In genomic region chr1:154741747-154742495, GRCh38 we compare ENCODE assay signal across 13 cellular contexts.
A peak's percentile ranks its signal among the peaks of the same experiment; 100 is the strongest.
DNase-seq lines count a peak whose midpoint lies in the region; ATAC-seq, FAIRE-seq and TF ChIP-seq lines count a peak whose summit lies in the region.
"Had no signal": no experiment of that assay in that cellular context is flagged by ENCODE, and none has a peak within 500 bp of the region (broad histone marks: within the 10 kb centered on the region; RNA-seq: fewer than 3 reads in every experiment).

No MANE protein-coding gene starts in this region.

- 0 out of 2 replicates have a peak overlapping the region, but pooled peaks have one; percentile 32 for H2AK5ac ChIP-seq in H1 (ENCODE audit: low read depth, low read length)

- H3K18ac ChIP-seq in H1 (ENCODE audit: extremely low read depth, low read length) = peak overlapping the region; percentile 71; the same call in 1 of the 2 replicates

- peaks cover 43% of the 10 kb centered on the region for H3K27me3 Mint-ChIP-seq in activated naive CD8-positive, alpha-beta T cell treated with anti-CD3 and anti-CD28 coated beads, Interleukin-2, amount 10 ng/mL, durations not matched to agents 7 days and 5 days
- H3K27me3 Mint-ChIP-seq in activated naive CD8-positive, alpha-beta T cell treated with anti-CD3 and anti-CD28 coated beads for 36 hours = peaks cover 10% of the 10 kb centered on the region

- TF ChIP-seq RAD21 in H1 (IDR thresholded peaks at IDR 0.05 in 1 of 2, conservative IDR thresholded peaks at IDR 0.05 in 1 of 2; ENCODE audit: low read depth in 2 of 2, low read length in 2 of 2) = peak; percentile 69 to 76

- CTCF ChIA-PET in H1 (lab: Charles Lee; ENCODE audit: partially characterized antibody) = interaction anchor here (0.6 to 3.9 kb wide), 40 partner anchors 8 to 370 kb away, joined by 3 to 19 read pairs (median 4); no protein-coding TSS in a partner anchor

- no peak overlapping the region for H3K23ac ChIP-seq in H1 (ENCODE audit: insufficient read length)

- TF ChIP-seq EP300 in H1 (IDR thresholded peaks at IDR 0.05; ENCODE audit: borderline replicate concordance in 1 of 2, low read depth in 2 of 2, low read length in 2 of 2) = no peak

- peaks cover 4 to 8% of the 10 kb centered on the region in 2 experiments; a peak in 3 of 4 replicates for H3K9me3 ChIP-seq in H1 (ENCODE audit: insufficient read depth in 2 of 2, low read depth in 1 of 2, low read length in 1 of 2)

- 54% methylated on average over 15 of the region's 15 CpGs; no CpG with 5 or more reads in 1 of the 2 experiments for WGBS in H1 (ENCODE audit: extremely low coverage in 1 of 2, insufficient coverage in 1 of 2, insufficient read length in 1 of 2, insufficient replicate concordance in 2 of 2, low coverage in 1 of 2, low lambda C conversion rate in 2 of 2, missing lambda C conversion rate in 1 of 2), 2 experiments

- H4K20me1 ChIP-seq in H1 (replicated peaks in 1 of 2; ENCODE audit: control insufficient read depth in 1 of 2, insufficient read depth in 2 of 2, low read length in 2 of 2) = no peaks in the 10 kb centered on the region

- no peak for ATAC-seq in activated naive CD8-positive, alpha-beta T cell treated with anti-CD3 and anti-CD28 coated beads, Interleukin-2, amount 10 ng/mL, durations not matched to agents 7 days and 5 days (ENCODE audit: low read depth)
- ATAC-seq in HG02870 (IDR thresholded peaks at IDR 0.05; ENCODE audit: unreplicated experiment) (no peak), HG02840 (IDR thresholded peaks at IDR 0.05; ENCODE audit: low FRiP score, unreplicated experiment) (no peak), HG02970 (IDR thresholded peaks at IDR 0.05; ENCODE audit: low FRiP score, unreplicated experiment) (no peak)

- H2BK15ac ChIP-seq in H1 (ENCODE audit: low read length) = peak overlapping the region; percentile 90; the same call in 1 of the 2 replicates

- H3K4me2 ChIP-seq in H1 (ENCODE audit: insufficient read depth in 1 of 2, low read depth in 2 of 2, low read length in 2 of 2) = no peak overlapping the region
- H3K4me2 ChIP-seq: PC-9 had no signal

- H3K9me3 Mint-ChIP-seq in activated naive CD8-positive, alpha-beta T cell treated with anti-CD3 and anti-CD28 coated beads, Interleukin-2, amount 10 ng/mL, durations not matched to agents 7 days and 5 days = peaks cover 3% of the 10 kb centered on the region
- H3K9me3 Mint-ChIP-seq in activated naive CD8-positive, alpha-beta T cell treated with anti-CD3 and anti-CD28 coated beads for 36 hours = no peaks in the 10 kb centered on the region

- DNase-seq in activated naive CD8-positive, alpha-beta T cell treated with anti-CD3 and anti-CD28 coated beads, Interleukin-2, amount 10 ng/mL, durations not matched to agents 7 days and 5 days = no peak
- DNase-seq in activated naive CD8-positive, alpha-beta T cell treated with anti-CD3 and anti-CD28 coated beads for 36 hours = no peak
- DNase-seq in H1 (ENCODE audit: low read depth in 1 of 2, low spot score in 2 of 2) (peak; percentile 56 to 85), iPS-NIHi7 (ENCODE audit: extremely low spot score) (peak; percentile 88), substantia nigra (lab: John Stamatoyannopoulos, UW) (no peak)
- DNase-seq: activated CD4-positive, alpha-beta T cell treated with anti-CD3 and anti-CD28 coated beads for 1 hour; activated T-cell treated with anti-CD3 and anti-CD28 coated beads, Interleukin-2, amount 50 U/mL, for 24 hours; effector CD8-positive, alpha-beta T cell; NCI-H524 treated with DMSO at 0.1 percent for 48 hours; PC-9 had no signal

- H3K23me2 ChIP-seq in H1 (ENCODE audit: low read depth, low read length) = no peaks in the 10 kb centered on the region

- H3K27me3 ChIP-seq in H1 (replicated peaks in 1 of 4; ENCODE audit: control insufficient read depth in 3 of 4, extremely low read depth in 1 of 4, insufficient read depth in 3 of 4, low read length in 3 of 4) = no peaks in the 10 kb centered on the region

- H3K4me3 Mint-ChIP-seq in activated naive CD8-positive, alpha-beta T cell treated with anti-CD3 and anti-CD28 coated beads, Interleukin-2, amount 10 ng/mL, durations not matched to agents 7 days and 5 days = no peak overlapping the region
- H3K4me3 Mint-ChIP-seq in activated naive CD8-positive, alpha-beta T cell treated with anti-CD3 and anti-CD28 coated beads for 36 hours = no peak overlapping the region
- H3K4me3 Mint-ChIP-seq: activated T-cell treated with anti-CD3 and anti-CD28 coated beads, Interleukin-2, amount 50 U/mL, for 24 hours had no signal

- H4K5ac ChIP-seq in H1 (ENCODE audit: insufficient read length, low read depth, low read length) = no peak overlapping the region

- H3K27ac ChIP-seq in H1 (ENCODE audit: low read depth, low read length) (no peak overlapping the region), substantia nigra (ENCODE audit: low read depth, low read length, poor library complexity, severe bottlenecking) (no peak overlapping the region)
- H3K27ac ChIP-seq: PC-9 had no signal

- POLR2A ChIA-PET in activated naive CD8-positive, alpha-beta T cell treated with anti-CD3 and anti-CD28 coated beads, Interleukin-2, amount 10 ng/mL, durations not matched to agents 7 days and 5 days (lab: Charles Lee) = no interaction called here
- POLR2A ChIA-PET in H1 (lab: Charles Lee; ENCODE audit: partially characterized antibody) = interaction anchor here (0.5 to 1.5 kb wide), 4 partner anchors 9 to 263 kb away, joined by 3 to 6 read pairs (median 4); no protein-coding TSS in a partner anchor

- no peak overlapping the region for H3K14ac ChIP-seq in H1 (ENCODE audit: insufficient read length)

- H2BK120ac ChIP-seq in H1 (replicated peaks; ENCODE audit: low read depth, low read length) = no peak overlapping the region

- no peak overlapping the region for H2BK5ac ChIP-seq in H1 (ENCODE audit: low read depth, low read length)

- no peak for TF ChIP-seq POLR2A in H1 (IDR thresholded peaks at IDR 0.05; ENCODE audit: control extremely low read depth in 1 of 2, low read depth in 2 of 2, low read length in 2 of 2)

- H2BK12ac ChIP-seq in H1 (ENCODE audit: low read depth, low read length) = no peak overlapping the region

- no peaks in the 10 kb centered on the region for H3K79me1 ChIP-seq in H1 (ENCODE audit: low read depth, low read length)

- peaks cover 4% of the 10 kb centered on the region for H3K36me3 Mint-ChIP-seq in activated naive CD8-positive, alpha-beta T cell treated with anti-CD3 and anti-CD28 coated beads, Interleukin-2, amount 10 ng/mL, durations not matched to agents 7 days and 5 days
- peaks cover 2% of the 10 kb centered on the region for H3K36me3 Mint-ChIP-seq in activated naive CD8-positive, alpha-beta T cell treated with anti-CD3 and anti-CD28 coated beads for 36 hours

- H3K4me3 ChIP-seq in H1 (ENCODE audit: extremely low read depth in 1 of 4, insufficient read depth in 2 of 4, low read depth in 3 of 4, low read length in 4 of 4) = no peak overlapping the region
- H3K4me3 ChIP-seq: PC-9 had no signal

- H2AFZ ChIP-seq in H1 (ENCODE audit: low read length) = no peak overlapping the region; the same call in 1 of the 2 replicates
- H2AFZ ChIP-seq: PC-9 had no signal

- no peak overlapping the region for H3K4ac ChIP-seq in H1 (replicated peaks; ENCODE audit: insufficient read length, low read depth, low read length)

- H2BK20ac ChIP-seq in H1 (ENCODE audit: low read length) = no peak overlapping the region

- H3K36me3 ChIP-seq in H1 (ENCODE audit: control insufficient read depth in 2 of 4, insufficient read depth in 4 of 4, low read length in 3 of 4) = no peaks in the 10 kb centered on the region

- no peaks in the 10 kb centered on the region for H3K79me2 ChIP-seq in H1 (ENCODE audit: control insufficient read depth in 1 of 2, insufficient read depth in 2 of 2, low read length in 2 of 2)

- H3K56ac ChIP-seq in H1 (replicated peaks; ENCODE audit: insufficient read length, low read depth, low read length) = no peak overlapping the region

- peaks cover 0 to 17% (median 11%) of the 10 kb centered on the region in 4 experiments; a peak in 6 of 7 replicates for H3K4me1 ChIP-seq in H1 (replicated peaks in 1 of 4; ENCODE audit: control insufficient read depth in 3 of 4, insufficient read depth in 4 of 4, low read length in 3 of 4)

- FAIRE-seq in H1 (lab: Jason Lieb, UNC) = no peak

- no peak overlapping the region for H3K9ac ChIP-seq in H1 (replicated peaks in 1 of 4; ENCODE audit: extremely low read depth in 1 of 4, low read depth in 3 of 4, low read length in 3 of 4)

- no peak overlapping the region for H4K8ac ChIP-seq in H1 (ENCODE audit: extremely low read depth, insufficient read depth, low read length)

- H3K27ac Mint-ChIP-seq in activated naive CD8-positive, alpha-beta T cell treated with anti-CD3 and anti-CD28 coated beads, Interleukin-2, amount 10 ng/mL, durations not matched to agents 7 days and 5 days = peak overlapping the region; percentile 24
- H3K27ac Mint-ChIP-seq in activated naive CD8-positive, alpha-beta T cell treated with anti-CD3 and anti-CD28 coated beads for 36 hours = no peak overlapping the region
- H3K27ac Mint-ChIP-seq: activated T-cell treated with anti-CD3 and anti-CD28 coated beads, Interleukin-2, amount 50 U/mL, for 24 hours had no signal

- peak; percentile 98 to 99 (median 98) for TF ChIP-seq CTCF in H1 (IDR thresholded peaks at IDR 0.05; ENCODE audit: control extremely low read depth in 1 of 3, insufficient read depth in 1 of 3, low read depth in 1 of 3, low read length in 3 of 3)

- no peak overlapping the region for H4K91ac ChIP-seq in H1 (replicated peaks; ENCODE audit: insufficient read length, low read length)

- H3K4me1 Mint-ChIP-seq in activated naive CD8-positive, alpha-beta T cell treated with anti-CD3 and anti-CD28 coated beads, Interleukin-2, amount 10 ng/mL, durations not matched to agents 7 days and 5 days = peaks cover 45% of the 10 kb centered on the region
- H3K4me1 Mint-ChIP-seq in activated naive CD8-positive, alpha-beta T cell treated with anti-CD3 and anti-CD28 coated beads for 36 hours = peaks cover 48% of the 10 kb centered on the region

TF ChIP-seq in H1, 55 proteins besides CTCF, POLR2A, EP300 and RAD21 (continues in another document):
- peak; percentile 69 for TF ChIP-seq TEAD4 (IDR thresholded peaks at IDR 0.05; ENCODE audit: low read depth, low read length)
- peak; percentile 48; the same call in 1 of the 2 replicates for TF ChIP-seq CREB1 (IDR thresholded peaks at IDR 0.05)
- TF ChIP-seq SUZ12 (IDR thresholded peaks at IDR 0.05; ENCODE audit: low read length) = no peak

Comparison
In these comparisons a context has a peak if more than half of its experiments do, and no peak if none do; other contexts are left out.
1. DNase-seq: peak in H1 (2 of 2) and iPS-NIHi7 (single experiment); none in activated naive CD8-positive, alpha-beta T cell treated with anti-CD3 and anti-CD28 coated beads, Interleukin-2, amount 10 ng/mL, durations not matched to agents 7 days and 5 days (single experiment), activated naive CD8-positive, alpha-beta T cell treated with anti-CD3 and anti-CD28 coated beads for 36 hours (single experiment) and substantia nigra (0 of 49).